14 cellular contexts compared by ENCODE assay signal in the genomic region with DNA sequence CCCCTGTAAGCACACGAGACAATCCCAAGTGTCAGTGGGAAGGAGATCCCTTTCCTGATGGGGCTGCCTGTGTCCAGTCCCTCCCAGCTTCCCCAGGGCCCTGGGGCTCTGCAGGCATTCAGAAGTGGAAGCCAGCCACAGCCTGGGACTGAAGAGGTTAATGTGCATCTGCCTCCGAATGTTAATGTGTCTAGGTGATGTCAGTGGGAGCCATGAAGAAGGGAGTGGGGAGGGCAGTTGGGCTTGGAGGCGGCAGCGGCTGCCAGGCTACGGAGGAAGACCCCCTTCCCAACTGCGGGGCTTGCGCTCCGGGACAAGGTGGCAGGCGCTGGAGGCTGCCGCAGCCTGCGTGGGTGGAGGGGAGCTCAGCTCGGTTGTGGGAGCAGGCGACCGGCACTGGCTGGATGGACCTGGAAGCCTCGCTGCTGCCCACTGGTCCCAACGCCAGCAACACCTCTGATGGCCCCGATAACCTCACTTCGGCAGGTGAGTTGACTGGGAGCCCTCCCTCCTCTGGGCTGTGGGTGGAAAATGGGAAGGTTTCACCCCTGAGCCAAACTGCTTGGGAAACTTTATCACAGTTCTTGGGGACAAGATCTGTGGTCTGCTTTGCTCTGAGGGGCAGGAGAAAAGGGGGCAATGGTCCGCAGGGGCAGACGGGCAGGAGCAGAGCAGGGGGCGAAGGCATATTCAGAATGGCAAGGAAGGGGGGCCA. TPM values are rescaled to one million over a fixed set of nuclear protein-coding genes. Genes with fewer than 3 reads are reported as not detected.
DNase-seq lines count a peak whose midpoint lies in the region; ATAC-seq and TF ChIP-seq lines count a peak whose summit lies in the region.
"Had no signal": no experiment of that assay in that cellular context is flagged by ENCODE, and none has a peak within 500 bp of the region (broad histone marks: within the 10 kb centered on the region; RNA-seq: fewer than 3 reads in every experiment).

MCHR1 (plus strand) TSS at position 236 of the 715 bp plus-strand sequence; CDS start at position 405, 169 bp downstream.

- no peaks in the 10 kb centered on the region for H3K27me3 ChIP-seq in WERI-Rb-1 (ENCODE audit: insufficient read depth, low read depth, severe bottlenecking)
- H3K27me3 ChIP-seq in right atrium auricular region = no peaks in the 10 kb centered on the region

- no peak for TF ChIP-seq CTCF in WERI-Rb-1 (IDR thresholded peaks at IDR 0.05; ENCODE audit: low read depth, low read length)
- no peak for TF ChIP-seq CTCF in right atrium auricular region (IDR thresholded peaks at IDR 0.05)
- no peak for TF ChIP-seq CTCF in progenitor cell of endocrine pancreas (IDR thresholded peaks at IDR 0.05; ENCODE audit: unreplicated experiment)

- H3K4me1 Mint-ChIP-seq in progenitor cell of endocrine pancreas (ENCODE audit: low read depth) = peaks cover 7% of the 10 kb centered on the region

- peak within 1 kb of the TSS; percentile 66 for H3K27ac Mint-ChIP-seq in progenitor cell of endocrine pancreas

- H3K4me3 Mint-ChIP-seq in progenitor cell of endocrine pancreas (ENCODE audit: low read depth) = peak within 1 kb of the TSS; percentile 50

- peaks cover 0 to 23% of the 10 kb centered on the region in 2 donors for H3K4me1 ChIP-seq in right atrium auricular region

- DNase-seq in CD1c-positive myeloid dendritic cell (ENCODE audit: extremely low spot score) = peak; percentile 17
- DNase-seq in WERI-Rb-1 = no peak
- DNase-seq in right atrium auricular region (ENCODE audit: low spot score) = no peak
- no peak for DNase-seq in progenitor cell of endocrine pancreas (ENCODE audit: low spot score, unreplicated experiment)
- DNase-seq in Ammon's horn (ENCODE audit: low spot score) = no peak
- DNase-seq: NCI-H526 treated with DMSO at 0.1 percent for 48 hours, T-helper 2 cell had no signal

- peak within 1 kb of the TSS; percentile 26 for H3K4me3 ChIP-seq in WERI-Rb-1 (ENCODE audit: low read depth, low read length)
- H3K4me3 ChIP-seq in right atrium auricular region = peak within 1 kb of the TSS; percentile 10 to 33

- ATAC-seq in GM19351 (IDR thresholded peaks at IDR 0.05; ENCODE audit: unreplicated experiment) = no peak
- no peak for ATAC-seq in GM19324 (IDR thresholded peaks at IDR 0.05; ENCODE audit: low FRiP score, unreplicated experiment)
- no peak for ATAC-seq in HG02885 (IDR thresholded peaks at IDR 0.05; ENCODE audit: poor library complexity, unreplicated experiment)
- ATAC-seq: naive thymus-derived CD4-positive, alpha-beta T cell had no signal

- peaks cover 42% of the 10 kb centered on the region for H3K27me3 Mint-ChIP-seq in progenitor cell of endocrine pancreas

- H3K27ac ChIP-seq in WERI-Rb-1 (peak within 1 kb of the TSS; percentile 49), right atrium auricular region (no peak within 1 kb of the TSS)
- H3K27ac ChIP-seq: epithelial cell of prostate, KMS-11 had no signal

- no peaks in the 10 kb centered on the region for H3K9me3 ChIP-seq in WERI-Rb-1 (ENCODE audit: severe bottlenecking)
- no peaks in the 10 kb centered on the region for H3K9me3 ChIP-seq in right atrium auricular region

- no peaks in the 10 kb centered on the region for H3K36me3 Mint-ChIP-seq in progenitor cell of endocrine pancreas (ENCODE audit: insufficient read depth)
- H3K36me3 Mint-ChIP-seq: naive thymus-derived CD4-positive, alpha-beta T cell had no signal

- H3K36me3 ChIP-seq in WERI-Rb-1 (no peaks in the 10 kb centered on the region), right atrium auricular region (no peaks in the 10 kb centered on the region)

- no peaks in the 10 kb centered on the region for H3K9me3 Mint-ChIP-seq in progenitor cell of endocrine pancreas (ENCODE audit: low read depth)
- H3K9me3 Mint-ChIP-seq: naive thymus-derived CD4-positive, alpha-beta T cell had no signal

RNA-seq across cellular contexts. Expression of gene MCHR1, which starts in this region (rescaled TPM):
- 1 to 10 TPM in 1 of 2 donors, not detected in 1; 2.0 TPM for total RNA-seq in right atrium auricular region
- 0.19 and 0.38 TPM in 2 replicates for total RNA-seq in progenitor cell of endocrine pancreas
- total RNA-seq: Daoy; naive thymus-derived CD4-positive, alpha-beta T cell had no signal
